In the genomic region with DNA sequence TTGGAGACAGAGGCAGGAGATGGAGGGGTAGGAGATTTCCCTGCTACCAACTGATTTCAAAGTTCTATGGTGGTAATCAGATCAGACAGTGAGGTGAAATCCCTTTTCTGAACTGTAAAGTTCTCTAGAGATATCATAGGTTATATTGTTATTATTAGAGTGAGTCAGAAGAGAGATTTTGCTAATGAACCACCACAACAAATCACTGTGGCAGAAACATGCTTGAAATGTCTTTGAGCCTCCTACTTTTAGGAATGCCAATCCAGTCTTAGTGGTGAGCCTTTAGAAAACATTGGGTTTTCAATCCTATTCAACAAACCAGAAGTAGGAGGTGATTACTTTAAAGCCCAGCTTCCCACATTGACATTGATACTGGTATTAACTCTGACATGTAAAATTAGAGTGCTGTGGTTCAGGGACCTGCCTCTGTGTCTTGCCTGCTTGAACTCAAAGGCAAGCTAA, we compare ENCODE assay signal across 18 cellular contexts.
DNase-seq lines count a peak whose midpoint lies in the region; TF ChIP-seq lines count a peak whose summit lies in the region.
"Had no signal": no experiment of that assay in that cellular context is flagged by ENCODE, and none has a peak within 500 bp of the region (broad histone marks: within the 10 kb centered on the region; RNA-seq: fewer than 3 reads in every experiment).

No MANE protein-coding gene starts in this region.

- DNase-seq in COLO829 (ENCODE audit: low spot score) (peak; percentile 5), amniotic epithelial cell (ENCODE audit: low read depth) (peak; percentile 28), choroid plexus epithelial cell (ENCODE audit: low read depth) (peak; percentile 23), non-pigmented ciliary epithelial cell (ENCODE audit: low read depth) (peak; percentile 10), GOT3 (lab: John Stamatoyannopoulos, UW) (no peak), head of caudate nucleus (no peak), SHP77 treated with DMSO at 0.1 percent for 48 hours (lab: John Stamatoyannopoulos, UW) (no peak), C1 segment of cervical spinal cord (lab: John Stamatoyannopoulos, UW) (no peak)
- DNase-seq: CD8-positive, alpha-beta T cell; KG1; NCI-H1436; NCI-H2081; NCI-H2171 treated with DMSO at 0.1 percent for 48 hours; NCI-H446; NCI-H526 treated with DMSO at 0.1 percent for 48 hours; NK-92 treated with Interleukin-12 subunit alpha and Interleukin-12 subunit beta, amount 100 ng/mL, for 24 hours; Right ventricle myocardium superior had no signal

- H3K4me3 ChIP-seq in choroid plexus epithelial cell (ENCODE audit: low read depth, low read length): no peak overlapping the region
- H3K4me3 ChIP-seq: SK-N-MC had no signal

- intact Hi-C loops in head of caudate nucleus (cut with DNase I): no loop called here

- TF ChIP-seq CTCF in choroid plexus epithelial cell (conservative IDR thresholded peaks at IDR 0.05; ENCODE audit: low read depth, low read length): no peak

Comparison
In these comparisons a context has a peak if more than half of its experiments do, and no peak if none do; other contexts are left out.
1. DNase-seq: peak in COLO829 (single experiment), amniotic epithelial cell (single experiment), choroid plexus epithelial cell (single experiment) and non-pigmented ciliary epithelial cell (single experiment); none in GOT3 (single experiment), head of caudate nucleus (0 of 42), SHP77 treated with DMSO at 0.1 percent for 48 hours (single experiment) and C1 segment of cervical spinal cord (0 of 14).